In genomic region chr6:135922170-135922569, GRCh38 we compare ENCODE assay signal across 8 cellular contexts.
DNase-seq lines count a peak whose midpoint lies in the region; ATAC-seq, FAIRE-seq and TF ChIP-seq lines count a peak whose summit lies in the region.

No MANE protein-coding gene starts in this region.

- H3K9me3 ChIP-seq in endothelial cell of umbilical vein (replicated peaks; ENCODE audit: control insufficient read depth, insufficient read depth, low read length) (no peaks in the 10 kb centered on the region), prostate gland (no peaks in the 10 kb centered on the region)

- no peak overlapping the region for H3K4me3 ChIP-seq in endothelial cell of umbilical vein (replicated peaks in 1 of 3; ENCODE audit: insufficient read depth in 1 of 3, low read depth in 1 of 3, low read length in 3 of 3)
- no peak overlapping the region for H3K4me3 ChIP-seq in prostate gland

- no peaks in the 10 kb centered on the region for H4K20me1 ChIP-seq in endothelial cell of umbilical vein (replicated peaks; ENCODE audit: control insufficient read depth, extremely low read depth, insufficient read depth, low read length)

- intact Hi-C loops in endothelial cell of umbilical vein (cut with micrococcal nuclease), result loop anchor here (1.0 to 5.0 kb wide), 2 partner anchors 114 to 130 kb away; no protein-coding TSS in a partner anchor
- intact Hi-C loops in prostate gland (cut with DNase I), result no loop called here

- no peaks in the 10 kb centered on the region for H3K27me3 ChIP-seq in endothelial cell of umbilical vein (ENCODE audit: control insufficient read depth in 2 of 2, insufficient read depth in 2 of 2, low read length in 2 of 2)
- H3K27me3 ChIP-seq in prostate gland (replicated peaks; ENCODE audit: insufficient read depth), result no peaks in the 10 kb centered on the region

- peak overlapping the region; percentile 61 for H3K4me2 ChIP-seq in endothelial cell of umbilical vein (ENCODE audit: insufficient read depth, low read length)

- dilution Hi-C loops in endothelial cell of umbilical vein (cut with MboI; ENCODE audit: extremely low pct_ligation_motif_present, low sequenced_read_pairs), result no loop called here

- H3K27ac ChIP-seq in endothelial cell of umbilical vein (ENCODE audit: insufficient read depth, low read depth, low read length), result peak overlapping the region; percentile 76
- peak overlapping the region in 1 of 2 donors; percentile 49 for H3K27ac ChIP-seq in prostate gland

- H3K36me3 ChIP-seq in endothelial cell of umbilical vein (ENCODE audit: control insufficient read depth in 2 of 2, extremely low read depth in 1 of 2, insufficient read depth in 2 of 2, low read length in 2 of 2) (no peaks in the 10 kb centered on the region), prostate gland (no peaks in the 10 kb centered on the region)

- TF ChIP-seq POLR2A in endothelial cell of umbilical vein (IDR thresholded peaks at IDR 0.05; ENCODE audit: low read depth, low read length), result no peak
- no peak for TF ChIP-seq POLR2A in prostate gland (IDR thresholded peaks at IDR 0.05)

- H3K4me1 ChIP-seq in endothelial cell of umbilical vein (ENCODE audit: control insufficient read depth, extremely low read depth, insufficient read depth, low read length), result peaks cover 19% of the 10 kb centered on the region
- H3K4me1 ChIP-seq in prostate gland (replicated peaks), result peaks cover 5% of the 10 kb centered on the region

- POLR2A ChIA-PET in endothelial cell of umbilical vein (lab: Charles Lee), result no interaction called here

- peak overlapping the region; percentile 80 for H2AFZ ChIP-seq in endothelial cell of umbilical vein (ENCODE audit: low read depth, low read length)

- TF ChIP-seq CTCF in endothelial cell of umbilical vein (IDR thresholded peaks at IDR 0.05; ENCODE audit: extremely low read depth in 1 of 2, insufficient read depth in 1 of 2, low read depth in 1 of 2, low read length in 2 of 2), result no peak
- no peak for TF ChIP-seq CTCF in prostate gland (IDR thresholded peaks at IDR 0.05)

- BruUV-seq in endothelial cell of umbilical vein (replicated peaks; lab: Mats Ljungman, UMichigan), result no TSS peak

- CTCF ChIA-PET in endothelial cell of umbilical vein (lab: Charles Lee), result interaction anchor here (0.7 to 1.9 kb wide), 4 partner anchors 12 to 110 kb away, joined by 3 to 10 read pairs (median 4); no protein-coding TSS in a partner anchor

- no peaks in the 10 kb centered on the region for H3K79me2 ChIP-seq in endothelial cell of umbilical vein (ENCODE audit: control insufficient read depth, insufficient read depth, low read length)

- H3K9me1 ChIP-seq in endothelial cell of umbilical vein (replicated peaks; ENCODE audit: control insufficient read depth, extremely low read depth, insufficient read depth, low read length), result no peaks in the 10 kb centered on the region

- no peak for ATAC-seq in GM18502 (IDR thresholded peaks at IDR 0.05; ENCODE audit: poor library complexity, unreplicated experiment)
- ATAC-seq in GM21576 (IDR thresholded peaks at IDR 0.05; ENCODE audit: unreplicated experiment), result no peak
- ATAC-seq in GM18867 (IDR thresholded peaks at IDR 0.05; ENCODE audit: unreplicated experiment), result no peak

- FAIRE-seq in endothelial cell of umbilical vein (lab: Jason Lieb, UNC), result peak; percentile 84

- DNase-seq in EL, result peak; percentile 96
- DNase-seq in NCI-H1694 treated with DMSO at 0.1 percent for 48 hours (lab: John Stamatoyannopoulos, UW), result peak; percentile 21
- DNase-seq in endothelial cell of umbilical vein (ENCODE audit: low read depth, low spot score), result peak; percentile 90
- peak; percentile 9 for DNase-seq in prostate gland (ENCODE audit: low spot score)
- DNase-seq in NCI-H510A (lab: John Stamatoyannopoulos, UW), result no peak

- H3K9ac ChIP-seq in endothelial cell of umbilical vein (replicated peaks; ENCODE audit: extremely low read depth, insufficient read depth, low read length), result peak overlapping the region; percentile 57

TF ChIP-seq in endothelial cell of umbilical vein, 7 proteins besides CTCF, POLR2A, EP300 and RAD21:
- TF ChIP-seq GATA2 (IDR thresholded peaks at IDR 0.05; ENCODE audit: insufficient read depth, insufficient read length, low read depth, low read length), result no peak
- TF ChIP-seq EZH2 (IDR thresholded peaks at IDR 0.05; ENCODE audit: borderline replicate concordance, low read depth, low read length, severe bottlenecking), result no peak
- peak; percentile 82 for TF ChIP-seq JUN (IDR thresholded peaks at IDR 0.05; ENCODE audit: borderline replicate concordance, insufficient read depth, insufficient read length, low read depth)
- no peak for TF ChIP-seq POLR2AphosphoS5 (IDR thresholded peaks at IDR 0.05; ENCODE audit: insufficient read depth, low read depth, low read length)
- no peak for TF ChIP-seq MAX (IDR thresholded peaks at IDR 0.05; ENCODE audit: insufficient read depth, insufficient read length)
- TF ChIP-seq MYC (IDR thresholded peaks at IDR 0.05; ENCODE audit: low read depth, low read length), result no peak
- TF ChIP-seq FOS (IDR thresholded peaks at IDR 0.05; ENCODE audit: borderline replicate concordance, insufficient read depth, low read length), result peak; percentile 93
